Comparison of ENCODE assay signal across 4 cellular contexts in the genomic region with DNA sequence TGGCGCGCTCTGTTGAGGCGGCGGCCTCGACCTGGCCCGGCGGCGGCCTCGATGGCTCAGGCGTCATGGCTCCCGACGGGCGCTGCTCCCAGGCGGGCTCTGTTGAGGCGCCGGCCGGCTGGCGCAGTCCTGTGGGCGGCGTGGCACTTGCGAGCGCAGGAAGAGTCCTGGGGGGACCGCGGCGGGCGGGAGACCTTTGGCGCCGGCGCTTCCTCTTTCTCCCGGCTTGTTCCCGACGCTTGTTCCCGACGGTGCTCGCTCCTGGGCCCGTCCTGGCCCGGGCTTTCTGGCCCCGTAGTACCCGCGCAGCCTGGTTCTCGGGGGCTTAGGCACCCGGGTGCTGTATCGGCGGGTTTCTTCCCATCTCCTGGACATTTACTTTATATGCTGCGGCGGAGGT. TPM values are rescaled to one million over a fixed set of nuclear protein-coding genes. Genes with fewer than 3 reads are reported as not detected.
"Had no signal": no experiment of that assay in that cellular context is flagged by ENCODE, and none has a peak within 500 bp of the region (broad histone marks: within the 10 kb centered on the region; RNA-seq: fewer than 3 reads in every experiment).

No MANE protein-coding gene starts in this region.

RNA-seq across cellular contexts. Expression of a gene that starts 2.8 kb away (rescaled TPM):
- total RNA-seq: HepG2, HT-29, HT1080, IMR-90 had no signal
